Comparison of ENCODE assay signal across 28 cellular contexts in the genomic region with DNA sequence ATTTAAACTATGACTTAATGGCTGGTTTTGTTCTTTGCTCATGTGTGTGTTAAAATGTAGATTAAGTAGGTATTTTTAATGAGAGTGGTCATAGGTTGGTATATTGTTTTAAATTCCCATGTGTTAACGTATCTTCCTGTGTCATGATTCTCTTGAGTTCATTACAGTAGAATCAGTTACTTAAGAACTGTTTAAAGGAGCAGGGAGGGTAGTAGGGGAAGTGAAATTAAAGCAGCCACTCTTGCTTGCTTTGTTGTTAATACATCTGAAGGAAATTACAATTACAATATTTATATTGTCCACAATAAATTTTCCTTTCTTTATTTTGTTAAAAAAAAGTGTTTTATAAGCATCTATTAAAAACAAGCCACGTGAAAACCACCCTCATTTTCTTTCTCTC.
DNase-seq lines count a peak whose midpoint lies in the region; ATAC-seq and TF ChIP-seq lines count a peak whose summit lies in the region.
"Had no signal": no experiment of that assay in that cellular context is flagged by ENCODE, and none has a peak within 500 bp of the region (broad histone marks: within the 10 kb centered on the region; RNA-seq: fewer than 3 reads in every experiment).

No MANE protein-coding gene starts in this region.

- no peak overlapping the region for H3K27ac ChIP-seq in upper lobe of right lung
- H3K27ac ChIP-seq: body of pancreas, C4-2B, ovary, skin epidermis had no signal

- TF ChIP-seq CTCF in choroid plexus epithelial cell (conservative IDR thresholded peaks at IDR 0.05; ENCODE audit: low read depth, low read length), result no peak
- TF ChIP-seq CTCF in upper lobe of right lung (IDR thresholded peaks at IDR 0.05), result no peak

- ATAC-seq in upper lobe of right lung, result peak; percentile 48
- ATAC-seq: activated T-cell treated with anti-CD3 and anti-CD28 coated beads, Interleukin-2, amount 50 U/mL, for 72 hours; body of pancreas; stimulated activated memory B cell treated with anti-CD40 and anti-IgM and Interleukin-4, amounts not matched to agents 10 μg/mL and 1 μg/mL and 100 μg/mL, for 72 hours; T-cell had no signal

- H3K27me3 ChIP-seq in upper lobe of right lung, result no peaks in the 10 kb centered on the region
- H3K27me3 ChIP-seq: body of pancreas, ovary had no signal

- no peaks in the 10 kb centered on the region for H3K9me3 ChIP-seq in upper lobe of right lung
- H3K9me3 ChIP-seq: body of pancreas, Caco-2, ovary had no signal

- no peak overlapping the region for H3K4me3 ChIP-seq in choroid plexus epithelial cell (ENCODE audit: low read depth, low read length)
- H3K4me3 ChIP-seq in upper lobe of right lung, result no peak overlapping the region
- H3K4me3 ChIP-seq: body of pancreas, ovary, skin epidermis had no signal

- H3K4me1 ChIP-seq in upper lobe of right lung, result peaks cover 7% of the 10 kb centered on the region
- H3K4me1 ChIP-seq: Caco-2 had no signal

- DNase-seq in NOMO-1 (lab: John Stamatoyannopoulos, UW; ENCODE audit: unreplicated experiment in 2 of 2) (peak; percentile 11 to 34), NOMO-1 treated with dmso at 0.1 percent for 144 hours (lab: John Stamatoyannopoulos, UW; ENCODE audit: unreplicated experiment) (no peak), NAMALWA (ENCODE audit: low spot score) (peak; percentile 33), choroid plexus epithelial cell (ENCODE audit: low read depth) (peak; percentile 41), upper lobe of right lung (no peak), superior temporal gyrus (ENCODE audit: extremely low spot score) (no peak), HuH-7 (ENCODE audit: low spot score) (no peak), erythroblast (lab: John Stamatoyannopoulos, UW) (no peak)
- DNase-seq: 8988T; activated B cell treated with CpG ODN at 0.5 μM for 24 hours; activated naive CD4-positive, alpha-beta T cell treated with anti-CD3 and anti-CD28 coated beads for 36 hours; activated T-cell treated with anti-CD3 and anti-CD28 coated beads, Interleukin-2, amount 50 U/mL, for 72 hours; body of pancreas; Caco-2; DMS53; GDM1; GOT3; hypothalamus; NCI-H1417 treated with DMSO at 0.1 percent for 48 hours; NCI-H2081 treated with DMSO at 0.1 percent for 48 hours; NCI-H226; NCI-H69; ovary; retina; T-cell had no signal

- TF ChIP-seq POLR2A in erythroblast (IDR thresholded peaks at IDR 0.05; ENCODE audit: low read length), result no peak

- H3K36me3 ChIP-seq in upper lobe of right lung, result no peaks in the 10 kb centered on the region
- H3K36me3 ChIP-seq: ovary had no signal

- intact Hi-C loops in upper lobe of right lung (cut with DNase I), result no loop called here

Comparison
In these comparisons a context has a peak if more than half of its experiments do, and no peak if none do; other contexts are left out.
1. DNase-seq: peak in NOMO-1 (2 of 2), NAMALWA (single experiment) and choroid plexus epithelial cell (single experiment); none in NOMO-1 treated with dmso at 0.1 percent for 144 hours (single experiment), upper lobe of right lung (single experiment), superior temporal gyrus (single experiment), HuH-7 (single experiment) and erythroblast (0 of 2).